ENCODE assay signal across 22 cellular contexts in genomic region chr9:2039294-2040180, GRCh38. TPM values are rescaled to one million over a fixed set of nuclear protein-coding genes. Genes with fewer than 3 reads are reported as not detected.
A peak's percentile ranks its signal among the peaks of the same experiment; 100 is the strongest.
DNase-seq lines count a peak whose midpoint lies in the region; ATAC-seq and TF ChIP-seq lines count a peak whose summit lies in the region.
"Had no signal": no experiment of that assay in that cellular context is flagged by ENCODE, and none has a peak within 500 bp of the region (broad histone marks: within the 10 kb centered on the region; RNA-seq: fewer than 3 reads in every experiment).

No MANE protein-coding gene starts in this region.

- ATAC-seq in left ventricle myocardium superior: peak; percentile 58
- ATAC-seq in GM18858 (IDR thresholded peaks at IDR 0.05; ENCODE audit: unreplicated experiment): no peak
- ATAC-seq: activated T-cell treated with anti-CD3 and anti-CD28 coated beads, Interleukin-2, amount 50 U/mL, for 4 hours; Panc1 had no signal

- peak overlapping the region; percentile 24 for H3K27ac Mint-ChIP-seq in progenitor cell of endocrine pancreas
- H3K27ac Mint-ChIP-seq: activated CD4-positive, alpha-beta T cell treated with anti-CD3 and anti-CD28 coated beads, Interleukin-2, amount 10 ng/mL, durations not matched to agents 24 days and 14 days had no signal

- peak; percentile 29 for DNase-seq in DMS 273 treated with DMSO at 0.1 percent for 48 hours (lab: John Stamatoyannopoulos, UW)
- peak; percentile 76 for DNase-seq in NCI-H1694 treated with DMSO at 0.1 percent for 48 hours (lab: John Stamatoyannopoulos, UW)
- DNase-seq in left ventricle myocardium superior: peak; percentile 46
- DNase-seq in progenitor cell of endocrine pancreas (ENCODE audit: low spot score, unreplicated experiment): no peak
- no peak for DNase-seq in central memory CD4-positive, alpha-beta T cell
- no peak for DNase-seq in AG08396 (ENCODE audit: low spot score)
- DNase-seq: activated CD4-positive, alpha-beta T cell treated with anti-CD3 and anti-CD28 coated beads, Interleukin-2, amount 10 ng/mL, durations not matched to agents 24 days and 14 days; activated T-cell treated with anti-CD3 and anti-CD28 coated beads, Interleukin-2, amount 50 U/mL, for 4 hours; effector CD4-positive, alpha-beta T cell; Karpas-422; left cardiac atrium; MV-4-11; NCI-H1436 treated with DMSO at 0.1 percent for 48 hours; NCI-H526; stimulated activated CD4-positive, alpha-beta T cell treated with anti-CD3 and anti-CD28 coated beads, Interleukin-1b, Interleukin-23, amount 100 ng/mL, for 48 hours; stimulated activated CD8-positive, alpha-beta memory T cell treated with anti-CD3 and anti-CD28 coated beads, Interleukin-4, amount 100 ng/mL, for 48 hours; SW 1271; T-helper 9 cell; WERI-Rb-1 had no signal

- no peaks in the 10 kb centered on the region for H3K9me3 Mint-ChIP-seq in progenitor cell of endocrine pancreas (ENCODE audit: low read depth)
- H3K9me3 Mint-ChIP-seq: activated CD4-positive, alpha-beta T cell treated with anti-CD3 and anti-CD28 coated beads, Interleukin-2, amount 10 ng/mL, durations not matched to agents 24 days and 14 days; activated T-cell treated with anti-CD3 and anti-CD28 coated beads, Interleukin-2, amount 50 U/mL, for 4 hours; memory B cell had no signal

- TF ChIP-seq CTCF in progenitor cell of endocrine pancreas (IDR thresholded peaks at IDR 0.05; ENCODE audit: unreplicated experiment): no peak

- intact Hi-C loops in left ventricle myocardium superior (cut with micrococcal nuclease): no loop called here

- H3K4me1 Mint-ChIP-seq in progenitor cell of endocrine pancreas (ENCODE audit: low read depth): peaks cover 24% of the 10 kb centered on the region

- no peak overlapping the region for H3K4me3 Mint-ChIP-seq in progenitor cell of endocrine pancreas (ENCODE audit: low read depth)
- H3K4me3 Mint-ChIP-seq: activated CD4-positive, alpha-beta T cell treated with anti-CD3 and anti-CD28 coated beads, Interleukin-2, amount 10 ng/mL, durations not matched to agents 24 days and 14 days; activated T-cell treated with anti-CD3 and anti-CD28 coated beads, Interleukin-2, amount 50 U/mL, for 4 hours; memory B cell had no signal

- peaks cover 14% of the 10 kb centered on the region for H3K27me3 Mint-ChIP-seq in progenitor cell of endocrine pancreas
- H3K27me3 Mint-ChIP-seq: activated CD4-positive, alpha-beta T cell treated with anti-CD3 and anti-CD28 coated beads, Interleukin-2, amount 10 ng/mL, durations not matched to agents 24 days and 14 days; memory B cell had no signal

- peaks cover 10% of the 10 kb centered on the region for H3K36me3 Mint-ChIP-seq in progenitor cell of endocrine pancreas (ENCODE audit: insufficient read depth)

RNA-seq across cellular contexts. Expression of gene SMARCA2, which starts 24.4 kb away (rescaled TPM):
- total RNA-seq in left ventricle myocardium superior (111 TPM), progenitor cell of endocrine pancreas (55.8 and 57.0 TPM in 2 replicates)

Comparison
In these comparisons a context has a peak if more than half of its experiments do, and no peak if none do; other contexts are left out.
1. DNase-seq: peak in DMS 273 treated with DMSO at 0.1 percent for 48 hours (single experiment), NCI-H1694 treated with DMSO at 0.1 percent for 48 hours (single experiment) and left ventricle myocardium superior (single experiment); none in progenitor cell of endocrine pancreas (single experiment), central memory CD4-positive, alpha-beta T cell (single experiment) and AG08396 (single experiment).